ENCODE assay signal across 24 cellular contexts in genomic region chr19:57641715-57642234, GRCh38. TPM values are rescaled to one million over a fixed set of nuclear protein-coding genes. Genes with fewer than 3 reads are reported as not detected.
"Had no signal": no experiment of that assay in that cellular context is flagged by ENCODE, and none has a peak within 500 bp of the region (broad histone marks: within the 10 kb centered on the region; RNA-seq: fewer than 3 reads in every experiment).

No MANE protein-coding gene starts in this region.

- H3K4me1 Mint-ChIP-seq: naive thymus-derived CD8-positive, alpha-beta T cell had no signal

- H3K4me3 ChIP-seq: esophagus squamous epithelium, left ventricle myocardium inferior, lung, psoas muscle, sigmoid colon, skin epidermis, suprapubic skin, thyroid gland, uterus had no signal

- H3K27me3 Mint-ChIP-seq: naive thymus-derived CD8-positive, alpha-beta T cell; type B pancreatic cell had no signal

- H3K27ac ChIP-seq: epithelial cell of prostate, left ventricle myocardium inferior, neutrophil, psoas muscle, sigmoid colon, suprapubic skin, uterus had no signal

- DNase-seq: effector memory CD4-positive, alpha-beta T cell; esophagus squamous epithelium; foreskin fibroblast; kidney; left cardiac atrium; left ventricle myocardium inferior; mesenchymal stem cell; midbrain; naive thymus-derived CD8-positive, alpha-beta T cell; psoas muscle; sigmoid colon; stimulated activated CD4-positive, alpha-beta T cell treated with anti-CD3 and anti-CD28 coated beads, Interleukin-12 subunit alpha, Interleukin-12 subunit beta, amount 100 ng/mL, for 4 hours; stimulated activated naive CD4-positive, alpha-beta T cell treated with Interleukin-2 at 50 U/mL for 16 hours; uterus had no signal

- H3K4me1 ChIP-seq: psoas muscle, sigmoid colon, suprapubic skin, uterus had no signal

- H3K9me3 ChIP-seq: thyroid gland had no signal

- H3K27ac Mint-ChIP-seq: naive thymus-derived CD8-positive, alpha-beta T cell; type B pancreatic cell had no signal

- H3K36me3 ChIP-seq: uterus had no signal

- H3K4me3 Mint-ChIP-seq: type B pancreatic cell had no signal

- H3K27me3 ChIP-seq: esophagus squamous epithelium, neutrophil, sigmoid colon, suprapubic skin, thyroid gland, uterus had no signal

- FAIRE-seq: endometrium, kidney had no signal

- ATAC-seq: left cardiac atrium; naive thymus-derived CD8-positive, alpha-beta T cell; psoas muscle had no signal

RNA-seq across cellular contexts. Expression of gene ZSCAN4, which starts 27.0 kb away (rescaled TPM):
- total RNA-seq: chondrocyte; esophagus squamous epithelium; kidney; left ventricle myocardium inferior; naive thymus-derived CD8-positive, alpha-beta T cell; psoas muscle; uterus had no signal
- polyA plus RNA-seq: naive thymus-derived CD8-positive, alpha-beta T cell; neural cell; sigmoid colon had no signal
